In the genomic region with DNA sequence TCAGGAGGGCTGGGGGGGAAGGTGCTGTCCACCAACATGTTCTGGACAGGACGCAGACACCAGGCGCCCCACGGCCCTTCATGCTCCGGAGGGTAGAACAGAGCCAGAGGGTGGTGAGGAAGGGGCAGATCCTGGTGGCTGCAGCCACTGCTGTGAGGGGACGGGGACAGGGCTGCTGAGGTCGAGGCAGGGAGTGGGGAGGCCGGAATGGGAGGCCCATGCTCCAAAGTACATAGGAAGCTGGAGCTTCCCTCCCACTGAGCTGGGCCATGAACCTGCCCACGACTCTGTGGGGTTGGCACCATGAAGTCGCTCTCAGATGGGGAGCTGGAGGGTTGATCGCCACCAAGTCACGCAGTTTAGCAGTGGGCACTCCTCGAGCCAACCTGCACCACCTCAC, we compare ENCODE assay signal across 18 cellular contexts. TPM values are rescaled to one million over a fixed set of nuclear protein-coding genes. Genes with fewer than 3 reads are reported as not detected.
DNase-seq lines count a peak whose midpoint lies in the region; ATAC-seq and TF ChIP-seq lines count a peak whose summit lies in the region.
"Had no signal": no experiment of that assay in that cellular context is flagged by ENCODE, and none has a peak within 500 bp of the region (broad histone marks: within the 10 kb centered on the region; RNA-seq: fewer than 3 reads in every experiment).

No MANE protein-coding gene starts in this region.

- CTCF ChIA-PET in activated CD4-positive, alpha-beta memory T cell treated with anti-CD3 and anti-CD28 coated beads for 36 hours (lab: Charles Lee): interaction anchor here (1.2 kb wide), 1 partner anchor 289 kb away, joined by 3 read pairs; no protein-coding TSS in a partner anchor

- peaks cover 26% of the 10 kb centered on the region for H3K4me1 Mint-ChIP-seq in stimulated activated naive CD8-positive, alpha-beta T cell treated with anti-CD3 and anti-CD28 coated beads, Interleukin-15, Interleukin-2, amounts not matched to agents 100 ng/mL and 50 ng/mL, for 24 hours (ENCODE audit: low read depth)
- H3K4me1 Mint-ChIP-seq in naive thymus-derived CD8-positive, alpha-beta T cell: peaks cover 23 to 32% (median 30%) of the 10 kb centered on the region in 4 donors
- H3K4me1 Mint-ChIP-seq in activated CD4-positive, alpha-beta memory T cell treated with anti-CD3 and anti-CD28 coated beads for 36 hours (ENCODE audit: low read depth): peaks cover 29% of the 10 kb centered on the region

- H3K36me3 ChIP-seq in Loucy (ENCODE audit: insufficient read depth, low read length): no peaks in the 10 kb centered on the region
- H3K36me3 ChIP-seq: SJCRH30 had no signal

- H3K27me3 Mint-ChIP-seq in stimulated activated naive CD8-positive, alpha-beta T cell treated with anti-CD3 and anti-CD28 coated beads, Interleukin-15, Interleukin-2, amounts not matched to agents 100 ng/mL and 50 ng/mL, for 24 hours: no peaks in the 10 kb centered on the region
- no peaks in the 10 kb centered on the region for H3K27me3 Mint-ChIP-seq in naive thymus-derived CD8-positive, alpha-beta T cell
- H3K27me3 Mint-ChIP-seq in activated CD4-positive, alpha-beta memory T cell treated with anti-CD3 and anti-CD28 coated beads for 36 hours: no peaks in the 10 kb centered on the region

- H3K27ac Mint-ChIP-seq in stimulated activated naive CD8-positive, alpha-beta T cell treated with anti-CD3 and anti-CD28 coated beads, Interleukin-15, Interleukin-2, amounts not matched to agents 100 ng/mL and 50 ng/mL, for 24 hours: peak overlapping the region; percentile 52
- peak overlapping the region in 5 of 10 donors; percentile 23 to 77 (median 69) for H3K27ac Mint-ChIP-seq in naive thymus-derived CD8-positive, alpha-beta T cell
- H3K27ac Mint-ChIP-seq in activated CD4-positive, alpha-beta memory T cell treated with anti-CD3 and anti-CD28 coated beads for 36 hours: no peak overlapping the region

- H3K9ac ChIP-seq in Loucy (ENCODE audit: low read depth, low read length, poor library complexity, severe bottlenecking): no peak overlapping the region

- no peak for DNase-seq in stimulated activated naive CD8-positive, alpha-beta T cell treated with anti-CD3 and anti-CD28 coated beads, Interleukin-15, Interleukin-2, amounts not matched to agents 100 U/mL and 50 U/mL, for 24 hours
- DNase-seq in naive thymus-derived CD8-positive, alpha-beta T cell: no peak
- no peak for DNase-seq in NCI-H1436 treated with DMSO at 0.1 percent for 48 hours (lab: John Stamatoyannopoulos, UW)
- no peak for DNase-seq in activated CD4-positive, alpha-beta memory T cell treated with anti-CD3 and anti-CD28 coated beads for 36 hours
- DNase-seq: DMS153, Karpas-422, NCI-H1092 treated with DMSO at 0.1 percent for 48 hours, NCI-H146, NCI-H1930, NCI-H2107, NCI-H524, NCI-H748 treated with DMSO at 0.1 percent for 48 hours, PC-3 had no signal

- no peaks in the 10 kb centered on the region for H3K9me2 ChIP-seq in Loucy (replicated peaks; ENCODE audit: low read depth, low read length)

- H3K4me3 Mint-ChIP-seq in stimulated activated naive CD8-positive, alpha-beta T cell treated with anti-CD3 and anti-CD28 coated beads, Interleukin-15, Interleukin-2, amounts not matched to agents 100 ng/mL and 50 ng/mL, for 24 hours: no peak overlapping the region
- H3K4me3 Mint-ChIP-seq in naive thymus-derived CD8-positive, alpha-beta T cell: peak overlapping the region in 5 of 10 donors; percentile 52 to 82 (median 65)
- H3K4me3 Mint-ChIP-seq in activated CD4-positive, alpha-beta memory T cell treated with anti-CD3 and anti-CD28 coated beads for 36 hours: no peak overlapping the region

- H3K4me2 ChIP-seq in Loucy (ENCODE audit: low read depth, low read length, poor library complexity, severe bottlenecking): peak overlapping the region; percentile 75

- no peaks in the 10 kb centered on the region for H3K36me3 Mint-ChIP-seq in stimulated activated naive CD8-positive, alpha-beta T cell treated with anti-CD3 and anti-CD28 coated beads, Interleukin-15, Interleukin-2, amounts not matched to agents 100 ng/mL and 50 ng/mL, for 24 hours (ENCODE audit: low read depth)
- H3K36me3 Mint-ChIP-seq in naive thymus-derived CD8-positive, alpha-beta T cell: no peaks in the 10 kb centered on the region
- H3K36me3 Mint-ChIP-seq in activated CD4-positive, alpha-beta memory T cell treated with anti-CD3 and anti-CD28 coated beads for 36 hours: no peaks in the 10 kb centered on the region

- H3K4me3 ChIP-seq in Loucy (ENCODE audit: low read length, poor library complexity, severe bottlenecking): peak overlapping the region; percentile 48
- H3K4me3 ChIP-seq: SJCRH30 had no signal

- no peaks in the 10 kb centered on the region for H3K9me3 Mint-ChIP-seq in stimulated activated naive CD8-positive, alpha-beta T cell treated with anti-CD3 and anti-CD28 coated beads, Interleukin-15, Interleukin-2, amounts not matched to agents 100 ng/mL and 50 ng/mL, for 24 hours
- no peaks in the 10 kb centered on the region for H3K9me3 Mint-ChIP-seq in naive thymus-derived CD8-positive, alpha-beta T cell
- no peaks in the 10 kb centered on the region for H3K9me3 Mint-ChIP-seq in activated CD4-positive, alpha-beta memory T cell treated with anti-CD3 and anti-CD28 coated beads for 36 hours

- no peak for TF ChIP-seq CTCF in Loucy (conservative IDR thresholded peaks at IDR 0.05; ENCODE audit: low read length)

- no peaks in the 10 kb centered on the region for H4K20me1 ChIP-seq in Loucy (ENCODE audit: insufficient read depth, low read length, poor library complexity, severe bottlenecking)

- H2AFZ ChIP-seq in Loucy (ENCODE audit: low read length): no peak overlapping the region

- H3F3A ChIP-seq in Loucy (ENCODE audit: low read depth): no peaks in the 10 kb centered on the region

- no peaks in the 10 kb centered on the region for H3K27me3 ChIP-seq in Loucy (ENCODE audit: insufficient read depth, low read length, poor library complexity, severe bottlenecking)
- H3K27me3 ChIP-seq: SJCRH30 had no signal

- no peak for ATAC-seq in stimulated activated naive CD8-positive, alpha-beta T cell treated with anti-CD3 and anti-CD28 coated beads, Interleukin-15, Interleukin-2, amounts not matched to agents 100 U/mL and 50 U/mL, for 24 hours
- peak; percentile 4 to 10 for ATAC-seq in naive thymus-derived CD8-positive, alpha-beta T cell
- no peak for ATAC-seq in GM19324 (IDR thresholded peaks at IDR 0.05; ENCODE audit: low FRiP score, unreplicated experiment)
- ATAC-seq: PC-3, SK-N-SH treated with all-trans-retinoic acid at 6 μM for 48 hours had no signal

- POLR2A ChIA-PET in naive thymus-derived CD8-positive, alpha-beta T cell (lab: Charles Lee): interaction anchor here (2.1 to 3.4 kb wide), 2 partner anchors 18 to 20 kb away, joined by 9 to 10 read pairs; no protein-coding TSS in a partner anchor
- POLR2A ChIA-PET in activated CD4-positive, alpha-beta memory T cell treated with anti-CD3 and anti-CD28 coated beads for 36 hours (lab: Charles Lee): interaction anchor here (1.1 kb wide), 1 partner anchor 129 kb away, joined by 4 read pairs; no protein-coding TSS in a partner anchor

- H3K9me3 ChIP-seq in Loucy (ENCODE audit: insufficient read depth, low read depth, low read length): no peaks in the 10 kb centered on the region
- H3K9me3 ChIP-seq: SJCRH30 had no signal

- H3K79me2 ChIP-seq in Loucy (ENCODE audit: insufficient read depth, low read length): no peaks in the 10 kb centered on the region

- H3K4me1 ChIP-seq in Loucy (ENCODE audit: insufficient read depth, low read length, poor library complexity, severe bottlenecking): peaks cover 28% of the 10 kb centered on the region

- intact Hi-C loops in activated CD4-positive, alpha-beta memory T cell treated with anti-CD3 and anti-CD28 coated beads for 36 hours (cut with micrococcal nuclease): no loop called here

RNA-seq across cellular contexts. Expression of a gene that starts 8.0 kb away (rescaled TPM):
- total RNA-seq in naive thymus-derived CD8-positive, alpha-beta T cell: 1 to 10 TPM; 4.1 to 4.6 TPM
- polyA plus RNA-seq in naive thymus-derived CD8-positive, alpha-beta T cell: 1 to 10 TPM in 2 of 3 donors, under 1 TPM in 1; 0.42 to 4.8 (median 1.3) TPM
- 10 to 100 TPM; 62.8 to 71.1 TPM for total RNA-seq in activated CD4-positive, alpha-beta memory T cell treated with anti-CD3 and anti-CD28 coated beads for 36 hours

Comparison
In these comparisons a context has a peak if more than half of its experiments do, and no peak if none do; other contexts are left out.
1. ATAC-seq: peak in naive thymus-derived CD8-positive, alpha-beta T cell (2 of 2); none in stimulated activated naive CD8-positive, alpha-beta T cell treated with anti-CD3 and anti-CD28 coated beads, Interleukin-15, Interleukin-2, amounts not matched to agents 100 U/mL and 50 U/mL, for 24 hours (single experiment) and GM19324 (single experiment).
2. RNA of a gene that starts 8.0 kb away (total RNA-seq): 62.8 to 71.1 TPM in activated CD4-positive, alpha-beta memory T cell treated with anti-CD3 and anti-CD28 coated beads for 36 hours; 4.1 to 4.6 TPM in naive thymus-derived CD8-positive, alpha-beta T cell; every median in the first group is over 10 times any median in the second.